3 cellular contexts compared by ENCODE assay signal in genomic region chr1:161513448-161513780, GRCh38. TPM values are rescaled to one million over a fixed set of nuclear protein-coding genes. Genes with fewer than 3 reads are reported as not detected.
"Had no signal": no experiment of that assay in that cellular context is flagged by ENCODE, and none has a peak within 500 bp of the region (broad histone marks: within the 10 kb centered on the region; RNA-seq: fewer than 3 reads in every experiment).

No MANE protein-coding gene starts in this region.

RNA-seq across cellular contexts. Expression of gene FCGR2A, which starts 8.2 kb away (rescaled TPM):
- total RNA-seq: activated CD8-positive, alpha-beta T cell treated with anti-CD3 and anti-CD28 coated beads for 36 hours; cardiac muscle cell had no signal
- polyA plus RNA-seq: cardiac muscle cell had no signal

RNA-seq across cellular contexts. Expression of gene HSPA6, which starts 10.9 kb away (rescaled TPM):
- total RNA-seq: cardiac muscle cell had no signal
- polyA plus RNA-seq: cardiac muscle cell had no signal

RNA-seq across cellular contexts. Expression of gene FCGR3A, which starts 36.2 kb away (rescaled TPM):
- total RNA-seq: cardiac muscle cell; T-helper 2 cell treated with Interferon-gamma antibody and Interleukin-4, amounts not matched to agents 100 ng/mL and 5 ng/mL, for 36 hours had no signal
- polyA plus RNA-seq: cardiac muscle cell had no signal
